In the genomic region with DNA sequence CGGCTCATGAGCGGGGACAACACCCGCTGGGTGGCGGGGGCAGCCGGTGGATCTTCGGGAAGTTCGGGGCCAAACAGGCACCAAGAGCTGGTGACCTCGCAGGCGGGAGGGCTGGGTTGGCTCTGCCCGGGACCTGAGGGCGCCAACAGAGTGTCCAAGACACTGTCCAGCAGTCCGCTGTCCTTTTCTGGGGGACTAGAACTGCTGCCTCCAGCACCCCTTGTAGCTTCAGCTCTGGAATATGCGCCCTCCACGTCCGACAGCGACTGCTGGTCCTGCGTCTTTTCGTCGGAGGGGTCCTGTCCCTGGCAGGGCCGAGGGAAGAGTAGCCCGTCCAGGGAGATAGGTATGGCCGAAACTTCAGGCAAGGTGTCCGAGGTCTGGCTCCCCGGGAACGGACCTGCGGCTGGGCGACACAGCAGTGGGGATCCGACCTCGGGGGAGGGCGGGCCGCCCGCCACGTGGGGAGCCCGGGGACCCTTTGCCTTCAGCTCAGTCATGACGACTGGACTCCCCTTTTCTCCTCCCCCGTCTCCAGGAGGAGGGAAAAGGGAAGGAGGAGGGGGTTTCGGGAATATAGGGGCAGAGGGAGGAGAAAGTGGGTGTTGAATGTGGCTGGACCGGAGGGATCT, we compare ENCODE assay signal across 1 cellular context.
TF ChIP-seq lines count a peak whose summit lies in the region.

No MANE protein-coding gene starts in this region.

TF ChIP-seq in H1, 55 proteins besides CTCF, POLR2A, EP300 and RAD21 (continued from another document):
- TF ChIP-seq RNF2 (IDR thresholded peaks at IDR 0.05; ENCODE audit: borderline replicate concordance, low read depth, low read length, missing control alignments, poor library complexity, severe bottlenecking) (peak; percentile 59), JUND (IDR thresholded peaks at IDR 0.05; ENCODE audit: low read length) (no peak), KDM4A (IDR thresholded peaks at IDR 0.05; ENCODE audit: low read depth, low read length, severe bottlenecking) (peak; percentile 46), NANOG (IDR thresholded peaks at IDR 0.05; ENCODE audit: insufficient read depth, low read depth, low read length, poor library complexity, severe bottlenecking) (no peak), EZH2 (IDR thresholded peaks at IDR 0.05; ENCODE audit: low read depth, low read length, severe bottlenecking) (peak; percentile 85), KDM5A (IDR thresholded peaks at IDR 0.05; ENCODE audit: low read length) (no peak)
TF ChIP-seq in H1: peak in this region for 4.
